ENCODE assay signal across 8 cellular contexts in the genomic region with DNA sequence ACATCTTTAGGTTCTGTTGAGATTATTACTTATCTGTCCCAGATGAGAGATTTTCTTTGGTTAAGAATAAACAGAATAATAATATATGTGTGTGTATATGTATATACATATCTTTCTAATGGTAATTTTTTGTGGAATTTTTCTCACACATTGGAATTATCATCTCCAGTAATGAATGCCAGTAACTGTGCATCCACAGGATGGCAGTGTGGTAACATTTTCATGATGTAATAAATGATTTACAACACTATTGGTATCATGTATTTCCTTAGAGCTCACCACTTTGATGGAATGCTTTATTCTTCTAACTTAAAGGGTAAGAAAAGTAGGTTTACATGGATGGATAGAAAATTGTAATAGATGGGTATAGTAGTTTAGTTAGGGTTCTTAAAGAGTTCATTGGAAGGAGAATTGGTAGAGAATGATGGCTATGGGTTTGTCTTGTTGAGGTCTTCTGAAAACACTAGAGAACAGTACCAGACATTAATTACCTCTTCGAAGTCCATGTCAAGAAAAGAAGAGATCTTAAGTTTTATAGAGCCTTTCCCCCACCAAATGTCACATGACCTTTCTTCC.
A peak's percentile ranks its signal among the peaks of the same experiment; 100 is the strongest.
DNase-seq lines count a peak whose midpoint lies in the region; ATAC-seq, FAIRE-seq and TF ChIP-seq lines count a peak whose summit lies in the region.

No MANE protein-coding gene starts in this region.

- H2AK5ac ChIP-seq in neuronal stem cell (ENCODE audit: low read depth, low read length): no peak overlapping the region

- H2BK5ac ChIP-seq in neuronal stem cell (ENCODE audit: low read length): no peak overlapping the region

- no peaks in the 10 kb centered on the region for H3K27me3 Mint-ChIP-seq in activated CD4-positive, alpha-beta memory T cell treated with anti-CD3 and anti-CD28 coated beads for 36 hours

- no peak overlapping the region for H3K27ac Mint-ChIP-seq in activated CD4-positive, alpha-beta memory T cell treated with anti-CD3 and anti-CD28 coated beads for 36 hours

- no peak overlapping the region for H3K4me3 ChIP-seq in AG10803 (ENCODE audit: low read length)
- H3K4me3 ChIP-seq in K562: no peak overlapping the region
- H3K4me3 ChIP-seq in neuronal stem cell (ENCODE audit: low read length in 2 of 2): no peak overlapping the region

- H3K4me3 Mint-ChIP-seq in activated CD4-positive, alpha-beta memory T cell treated with anti-CD3 and anti-CD28 coated beads for 36 hours: no peak overlapping the region

- no peak overlapping the region for H2BK15ac ChIP-seq in neuronal stem cell (ENCODE audit: low read length)

- peaks cover 1% of the 10 kb centered on the region for H3K79me1 ChIP-seq in neuronal stem cell (ENCODE audit: low read depth, low read length)

- TF ChIP-seq CTCF in AG10803 (conservative IDR thresholded peaks at IDR 0.05; ENCODE audit: low read length) (peak; percentile 59), K562 (IDR thresholded peaks at IDR 0.05 in 2 of 3, conservative IDR thresholded peaks at IDR 0.05 in 1 of 3; ENCODE audit: insufficient read depth in 2 of 3, low read depth in 1 of 3, low read length in 3 of 3) (peak in 1 of 3 experiments; percentile 42; a peak in 3 of 6 replicates), GM13976 (IDR thresholded peaks at IDR 0.05; ENCODE audit: borderline replicate concordance, control extremely low read depth, extremely low read depth, insufficient read depth, missing control alignments) (no peak)

- TF ChIP-seq RAD21 in K562 (CRISPR knock-in tag; conservative IDR thresholded peaks at IDR 0.05 in 1 of 2, IDR thresholded peaks at IDR 0.05 in 1 of 2): peak in 1 of 2 experiments; percentile 45; a peak in 2 of 4 replicates

- no peak overlapping the region for H2BK12ac ChIP-seq in neuronal stem cell (ENCODE audit: low read length)

- H3K36me3 ChIP-seq in K562 (ENCODE audit: control insufficient read depth, insufficient read depth, low read length) (peaks cover 11% of the 10 kb centered on the region; the same call in 1 of the 3 replicates), neuronal stem cell (replicated peaks in 1 of 2; ENCODE audit: control insufficient read depth in 2 of 2, insufficient read depth in 2 of 2, low read length in 2 of 2) (peaks cover 3 to 43% of the 10 kb centered on the region in 2 donors)

- FAIRE-seq in K562 (lab: Jason Lieb, UNC): no peak

- no peak overlapping the region for H3K23ac ChIP-seq in neuronal stem cell (ENCODE audit: low read depth, low read length, poor library complexity)

- peaks cover 9% of the 10 kb centered on the region for H3K9me3 ChIP-seq in K562 (replicated peaks; ENCODE audit: control insufficient read depth, insufficient read depth, low read depth, low read length)
- peaks cover 9 to 22% of the 10 kb centered on the region in 2 donors for H3K9me3 ChIP-seq in neuronal stem cell (replicated peaks in 1 of 2; ENCODE audit: control insufficient read depth in 2 of 2, insufficient read depth in 1 of 2, low read depth in 1 of 2, low read length in 2 of 2)

- H3K36me3 Mint-ChIP-seq in activated CD4-positive, alpha-beta memory T cell treated with anti-CD3 and anti-CD28 coated beads for 36 hours: peaks cover 36% of the 10 kb centered on the region

- WGBS in K562 (ENCODE audit: insufficient coverage, low coverage, missing lambda C conversion rate): 96% methylated on average over 1 of the region's 1 CpG
- no CpG with 5 or more reads among the region's 1 CpG for WGBS in neuronal stem cell (ENCODE audit: extremely low coverage in 2 of 2, insufficient read length in 2 of 2, insufficient replicate concordance in 1 of 2), 2 donors

- H3K27ac ChIP-seq in K562 (ENCODE audit: extremely low read depth, low read depth, low read length) (no peak overlapping the region), neuronal stem cell (replicated peaks; ENCODE audit: low read length) (no peak overlapping the region)

- TF ChIP-seq EP300 in K562 (IDR thresholded peaks at IDR 0.05; ENCODE audit: low read length): no peak

- H3K14ac ChIP-seq in neuronal stem cell (ENCODE audit: low read length): no peak overlapping the region

- intact Hi-C loops in K562 (cut with micrococcal nuclease): no loop called here
- intact Hi-C loops in activated CD4-positive, alpha-beta memory T cell treated with anti-CD3 and anti-CD28 coated beads for 36 hours (cut with micrococcal nuclease): loop anchor here (2.0 kb wide), 1 partner anchor 158 kb away; no protein-coding TSS in a partner anchor

- in situ Hi-C loops in K562 (cut with MboI): no loop called here
- in situ Hi-C loops in GM13976 (cut with MboI; ENCODE audit: low sequenced_read_pairs, unreplicated experiment): no loop called here

- peaks cover 48% of the 10 kb centered on the region for H3K79me2 ChIP-seq in K562 (ENCODE audit: control insufficient read depth, insufficient read depth, low read length)

- H2AFZ ChIP-seq in K562 (ENCODE audit: low read depth, low read length): no peak overlapping the region
- H2AFZ ChIP-seq in neuronal stem cell (ENCODE audit: low read length): no peak overlapping the region

- no peaks in the 10 kb centered on the region for H3K27me3 ChIP-seq in K562 (ENCODE audit: control insufficient read depth in 2 of 2, insufficient read depth in 2 of 2, low read length in 2 of 2)
- H3K27me3 ChIP-seq in neuronal stem cell (ENCODE audit: control insufficient read depth in 3 of 3, insufficient read depth in 3 of 3, low read depth in 1 of 3, low read length in 3 of 3): no peaks in the 10 kb centered on the region

- CTCF ChIA-PET in K562 (lab: Yijun Ruan, JAX; ENCODE audit: low intra/inter-chr PET ratio): no interaction called here
- CTCF ChIA-PET in activated CD4-positive, alpha-beta memory T cell treated with anti-CD3 and anti-CD28 coated beads for 36 hours (lab: Charles Lee): interaction anchor here (0.9 to 1.0 kb wide), 2 partner anchors 13 to 146 kb away, joined by 3 read pairs; no protein-coding TSS in a partner anchor

- H3K9me3 Mint-ChIP-seq in activated CD4-positive, alpha-beta memory T cell treated with anti-CD3 and anti-CD28 coated beads for 36 hours: peaks cover 26% of the 10 kb centered on the region

- H3K4me1 ChIP-seq in K562 (replicated peaks in 1 of 2; ENCODE audit: control insufficient read depth in 2 of 2, insufficient read depth in 2 of 2, low read length in 2 of 2): no peaks in the 10 kb centered on the region
- no peaks in the 10 kb centered on the region for H3K4me1 ChIP-seq in neuronal stem cell (ENCODE audit: control insufficient read depth in 2 of 2, insufficient read depth in 1 of 2, low read depth in 1 of 2, low read length in 2 of 2)

- no peak overlapping the region for H3K18ac ChIP-seq in neuronal stem cell (ENCODE audit: low read length)

- H4K8ac ChIP-seq in neuronal stem cell (ENCODE audit: low read depth, low read length): no peak overlapping the region

- H2BK120ac ChIP-seq in neuronal stem cell (ENCODE audit: low read depth, low read length): no peak overlapping the region

- no TSS peak for BruUV-seq in K562 (replicated peaks; lab: Mats Ljungman, UMichigan)

- H4K91ac ChIP-seq in neuronal stem cell (ENCODE audit: low read depth, low read length, poor library complexity): no peak overlapping the region

- ATAC-seq in K562: peak; percentile 69

- no peak overlapping the region for H3K9ac ChIP-seq in K562 (ENCODE audit: insufficient read depth in 1 of 2, low read depth in 2 of 2, low read length in 2 of 2)
- no peak overlapping the region for H3K9ac ChIP-seq in neuronal stem cell (ENCODE audit: low read depth, low read length, poor library complexity)

- H3K4me2 ChIP-seq in K562 (ENCODE audit: insufficient read depth, low read length) (no peak overlapping the region), neuronal stem cell (ENCODE audit: insufficient read depth, low read length, poor library complexity, severe bottlenecking) (no peak overlapping the region)

- H3K4ac ChIP-seq in neuronal stem cell (ENCODE audit: low read length): no peak overlapping the region

- DNase-seq in AG10803 (ENCODE audit: low read depth): peak; percentile 30
- peak; percentile 1 for DNase-seq in HPDE6-E6E7 (ENCODE audit: extremely low spot score)
- DNase-seq in K562 (ENCODE audit: extremely low read depth in 1 of 4, low spot score in 3 of 4): peak in 2 of 4 experiments; percentile 17 to 18
- peak; percentile 24 for DNase-seq in left kidney (ENCODE audit: low read depth, low spot score)
- DNase-seq in NCI-H2171 treated with DMSO at 0.1 percent for 48 hours (lab: John Stamatoyannopoulos, UW): no peak
- no peak for DNase-seq in GM13976 (ENCODE audit: low spot score)
- DNase-seq in neuronal stem cell (ENCODE audit: low spot score): no peak
- no peak for DNase-seq in activated CD4-positive, alpha-beta memory T cell treated with anti-CD3 and anti-CD28 coated beads for 36 hours

- TF ChIP-seq POLR2A in K562 (conservative IDR thresholded peaks at IDR 0.05): no peak

- no peaks in the 10 kb centered on the region for H3K9me1 ChIP-seq in K562 (ENCODE audit: control insufficient read depth, insufficient read depth, low read length)

- H4K20me1 ChIP-seq in K562 (replicated peaks; ENCODE audit: control insufficient read depth, insufficient read depth, low read length): no peaks in the 10 kb centered on the region

- POLR2A ChIA-PET in K562 (lab: Yijun Ruan, JAX): no interaction called here
- POLR2A ChIA-PET in activated CD4-positive, alpha-beta memory T cell treated with anti-CD3 and anti-CD28 coated beads for 36 hours (lab: Charles Lee): no interaction called here

- peaks cover 69% of the 10 kb centered on the region for H3K4me1 Mint-ChIP-seq in activated CD4-positive, alpha-beta memory T cell treated with anti-CD3 and anti-CD28 coated beads for 36 hours (ENCODE audit: low read depth)

TF ChIP-seq in K562, 482 proteins besides CTCF, POLR2A, EP300 and RAD21 (continues in another document):
- TF ChIP-seq CEBPG (CRISPR knock-in tag; IDR thresholded peaks at IDR 0.05) (no peak), CEBPG (tag; conservative IDR thresholded peaks at IDR 0.05 in 1 of 2, IDR thresholded peaks at IDR 0.05 in 1 of 2) (0 out of 4 replicates have a peak, but pooled peaks of 1 of the 2 experiments have one; percentile 21), MTA1 (IDR thresholded peaks at IDR 0.05; ENCODE audit: borderline replicate concordance) (no peak), TAL1 (IDR thresholded peaks at IDR 0.05) (no peak), ZNF668 (CRISPR knock-in tag; IDR thresholded peaks at IDR 0.05) (no peak)
- TF ChIP-seq, protein P1, sequence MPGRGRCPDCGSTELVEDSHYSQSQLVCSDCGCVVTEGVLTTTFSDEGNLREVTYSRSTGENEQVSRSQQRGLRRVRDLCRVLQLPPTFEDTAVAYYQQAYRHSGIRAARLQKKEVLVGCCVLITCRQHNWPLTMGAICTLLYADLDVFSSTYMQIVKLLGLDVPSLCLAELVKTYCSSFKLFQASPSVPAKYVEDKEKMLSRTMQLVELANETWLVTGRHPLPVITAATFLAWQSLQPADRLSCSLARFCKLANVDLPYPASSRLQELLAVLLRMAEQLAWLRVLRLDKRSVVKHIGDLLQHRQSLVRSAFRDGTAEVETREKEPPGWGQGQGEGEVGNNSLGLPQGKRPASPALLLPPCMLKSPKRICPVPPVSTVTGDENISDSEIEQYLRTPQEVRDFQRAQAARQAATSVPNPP (IDR thresholded peaks at IDR 0.05; ENCODE audit: borderline replicate concordance, insufficient read depth, insufficient read length): no peak

Comparison
In these comparisons a context has a peak if more than half of its experiments do, and no peak if none do; other contexts are left out.
1. DNase-seq: peak in AG10803 (single experiment), HPDE6-E6E7 (single experiment) and left kidney (single experiment); none in NCI-H2171 treated with DMSO at 0.1 percent for 48 hours (single experiment), GM13976 (single experiment), neuronal stem cell (single experiment) and activated CD4-positive, alpha-beta memory T cell treated with anti-CD3 and anti-CD28 coated beads for 36 hours (single experiment).